Comparison of ENCODE assay signal across 21 cellular contexts in genomic region chr10:60403168-60403873, GRCh38.
"Had no signal": no experiment of that assay in that cellular context is flagged by ENCODE, and none has a peak within 500 bp of the region (broad histone marks: within the 10 kb centered on the region; RNA-seq: fewer than 3 reads in every experiment).

No MANE protein-coding gene starts in this region.

- H3K27me3 ChIP-seq: dorsolateral prefrontal cortex, esophagus muscularis mucosa, foreskin keratinocyte, gastroesophageal sphincter, heart left ventricle, hepatocyte had no signal

- FAIRE-seq: endothelial cell of umbilical vein had no signal

- H3K9me3 ChIP-seq: lower lobe of right lung had no signal

- H3K36me3 Mint-ChIP-seq: immature natural killer cell, naive B cell had no signal

- ATAC-seq: foreskin keratinocyte, gastroesophageal sphincter, heart left ventricle, lower lobe of right lung had no signal

- H3K27me3 Mint-ChIP-seq: naive B cell had no signal

- H3K36me3 ChIP-seq: esophagus muscularis mucosa, gastroesophageal sphincter, heart left ventricle, left ventricle myocardium inferior, lower lobe of right lung had no signal

- H3K4me3 Mint-ChIP-seq: immature natural killer cell had no signal

- H3K27ac ChIP-seq: coronary artery, dorsolateral prefrontal cortex, esophagus muscularis mucosa, foreskin keratinocyte, gastroesophageal sphincter, heart left ventricle, hepatocyte, left ventricle myocardium inferior, lower lobe of right lung had no signal

- H3K4me3 ChIP-seq: coronary artery, dorsolateral prefrontal cortex, esophagus muscularis mucosa, gastroesophageal sphincter, heart left ventricle, hepatocyte, left ventricle myocardium inferior, lower lobe of right lung had no signal

- H3K4me1 ChIP-seq: foreskin keratinocyte, lower lobe of right lung had no signal

- DNase-seq: dermis blood vessel endothelial cell; dorsolateral prefrontal cortex; effector CD4-positive, alpha-beta T cell; effector memory CD4-positive, alpha-beta T cell; foreskin keratinocyte; heart left ventricle; hypothalamus; immature natural killer cell; islet precursor cell; kidney; kidney glomerular epithelial cell; left ventricle myocardium inferior; lower lobe of right lung; mesenchymal stem cell; midbrain; naive B cell had no signal

- H3K27ac Mint-ChIP-seq: immature natural killer cell had no signal

- H3K4me1 Mint-ChIP-seq: immature natural killer cell, naive B cell had no signal
